Comparison of ENCODE assay signal across 17 cellular contexts in genomic region chr4:148061795-148062194, GRCh38.
A peak's percentile ranks its signal among the peaks of the same experiment; 100 is the strongest.
DNase-seq lines count a peak whose midpoint lies in the region; ATAC-seq and TF ChIP-seq lines count a peak whose summit lies in the region.
"Had no signal": no experiment of that assay in that cellular context is flagged by ENCODE, and none has a peak within 500 bp of the region (broad histone marks: within the 10 kb centered on the region; RNA-seq: fewer than 3 reads in every experiment).

No MANE protein-coding gene starts in this region.

- H3K27me3 ChIP-seq in endodermal cell (ENCODE audit: control insufficient read depth, insufficient read depth, low read length, poor library complexity, severe bottlenecking), result no peaks in the 10 kb centered on the region
- H3K27me3 ChIP-seq: thyroid gland had no signal

- peak overlapping the region; percentile 25 for H3K27ac Mint-ChIP-seq in activated naive CD8-positive, alpha-beta T cell
- H3K27ac Mint-ChIP-seq in activated naive CD8-positive, alpha-beta T cell treated with anti-CD3 and anti-CD28 coated beads, Interleukin-2, amount 50 U/mL, for 24 hours, result no peak overlapping the region
- peak overlapping the region; percentile 6 for H3K27ac Mint-ChIP-seq in endodermal cell
- H3K27ac Mint-ChIP-seq in type B pancreatic cell, result peak overlapping the region; percentile 90
- no peak overlapping the region for H3K27ac Mint-ChIP-seq in activated T-helper 1 cell treated with anti-CD3 and anti-CD28 coated beads, Interleukin-12 subunit alpha, Interleukin-12 subunit beta, Interleukin-2, Interleukin-4 antibody, amounts not matched to agents 30 ng/mL and 10 ng/mL and 1 ng/mL, durations not matched to agents 14 hours and 24 hours and 36 hours

- no peaks in the 10 kb centered on the region for H3K27me3 Mint-ChIP-seq in activated naive CD8-positive, alpha-beta T cell
- H3K27me3 Mint-ChIP-seq in activated naive CD8-positive, alpha-beta T cell treated with anti-CD3 and anti-CD28 coated beads, Interleukin-2, amount 50 U/mL, for 24 hours, result no peaks in the 10 kb centered on the region
- no peaks in the 10 kb centered on the region for H3K27me3 Mint-ChIP-seq in endodermal cell (ENCODE audit: insufficient read depth)
- no peaks in the 10 kb centered on the region for H3K27me3 Mint-ChIP-seq in type B pancreatic cell
- H3K27me3 Mint-ChIP-seq in activated T-helper 1 cell treated with anti-CD3 and anti-CD28 coated beads, Interleukin-12 subunit alpha, Interleukin-12 subunit beta, Interleukin-2, Interleukin-4 antibody, amounts not matched to agents 30 ng/mL and 10 ng/mL and 1 ng/mL, durations not matched to agents 14 hours and 24 hours and 36 hours (ENCODE audit: insufficient read depth), result no peaks in the 10 kb centered on the region

- no peak overlapping the region for H3K4me3 ChIP-seq in endodermal cell (ENCODE audit: low read length)
- H3K4me3 ChIP-seq: thyroid gland had no signal

- H3K36me3 Mint-ChIP-seq in activated naive CD8-positive, alpha-beta T cell, result peaks cover 25% of the 10 kb centered on the region
- peaks cover 4% of the 10 kb centered on the region for H3K36me3 Mint-ChIP-seq in activated naive CD8-positive, alpha-beta T cell treated with anti-CD3 and anti-CD28 coated beads, Interleukin-2, amount 50 U/mL, for 24 hours (ENCODE audit: low read depth)
- H3K36me3 Mint-ChIP-seq in endodermal cell (ENCODE audit: low read depth) (peaks cover 4% of the 10 kb centered on the region), type B pancreatic cell (peaks cover 20% of the 10 kb centered on the region)
- H3K36me3 Mint-ChIP-seq in activated T-helper 1 cell treated with anti-CD3 and anti-CD28 coated beads, Interleukin-12 subunit alpha, Interleukin-12 subunit beta, Interleukin-2, Interleukin-4 antibody, amounts not matched to agents 30 ng/mL and 10 ng/mL and 1 ng/mL, durations not matched to agents 14 hours and 24 hours and 36 hours (ENCODE audit: low read depth), result peaks cover 2% of the 10 kb centered on the region

- H3K4me1 ChIP-seq in endodermal cell (ENCODE audit: control insufficient read depth, insufficient read depth, low read length), result peaks cover 7% of the 10 kb centered on the region
- H3K4me1 ChIP-seq: thyroid gland had no signal

- no peak for DNase-seq in activated naive CD8-positive, alpha-beta T cell treated with anti-CD3 and anti-CD28 coated beads, Interleukin-2, amount 50 U/mL, for 24 hours
- peak; percentile 31 for DNase-seq in NCI-H2171 treated with DMSO at 0.1 percent for 48 hours (lab: John Stamatoyannopoulos, UW)
- peak; percentile 62 for DNase-seq in endodermal cell
- DNase-seq in type B pancreatic cell (ENCODE audit: extremely low spot score, unreplicated experiment), result no peak
- DNase-seq in central memory CD4-positive, alpha-beta T cell, result no peak
- no peak for DNase-seq in activated T-helper 1 cell treated with anti-CD3 and anti-CD28 coated beads, Interleukin-12 subunit alpha, Interleukin-12 subunit beta, Interleukin-2, Interleukin-4 antibody, amounts not matched to agents 30 ng/mL and 10 ng/mL and 1 ng/mL, durations not matched to agents 14 hours and 24 hours and 36 hours (ENCODE audit: low spot score)
- DNase-seq: activated CD4-positive, alpha-beta T cell treated with anti-CD3 and anti-CD28 coated beads for 4 hours; DMS79; effector CD8-positive, alpha-beta T cell; foreskin fibroblast; immature natural killer cell; MM.1S; NCI-H226; thyroid gland had no signal

- H3K27ac ChIP-seq in endodermal cell (ENCODE audit: low read depth, low read length), result no peak overlapping the region
- H3K27ac ChIP-seq: thyroid gland had no signal

- 75 to 94% methylated on average over 5 to 8 of the region's 8 CpGs for WGBS in endodermal cell (ENCODE audit: insufficient coverage in 1 of 2, insufficient read length in 1 of 2), 2 experiments

- no peak for ATAC-seq in activated naive CD8-positive, alpha-beta T cell treated with anti-CD3 and anti-CD28 coated beads, Interleukin-2, amount 50 U/mL, for 24 hours
- no peak for ATAC-seq in esophagus mucosa
- ATAC-seq: Panc1 had no signal

- no peaks in the 10 kb centered on the region for H3K9me3 ChIP-seq in endodermal cell (ENCODE audit: control insufficient read depth, low read length)
- H3K9me3 ChIP-seq: thyroid gland had no signal

- TF ChIP-seq CTCF in endodermal cell (conservative IDR thresholded peaks at IDR 0.05) (peak; percentile 52), type B pancreatic cell (conservative IDR thresholded peaks at IDR 0.05) (no peak)

- H3K36me3 ChIP-seq in endodermal cell (ENCODE audit: control insufficient read depth, insufficient read depth, low read length), result peaks cover 7% of the 10 kb centered on the region

- no peaks in the 10 kb centered on the region for H3K9me3 Mint-ChIP-seq in activated naive CD8-positive, alpha-beta T cell (ENCODE audit: low read depth)
- no peaks in the 10 kb centered on the region for H3K9me3 Mint-ChIP-seq in activated naive CD8-positive, alpha-beta T cell treated with anti-CD3 and anti-CD28 coated beads, Interleukin-2, amount 50 U/mL, for 24 hours
- H3K9me3 Mint-ChIP-seq in endodermal cell (no peaks in the 10 kb centered on the region), type B pancreatic cell (peaks cover 4% of the 10 kb centered on the region)
- no peaks in the 10 kb centered on the region for H3K9me3 Mint-ChIP-seq in activated T-helper 1 cell treated with anti-CD3 and anti-CD28 coated beads, Interleukin-12 subunit alpha, Interleukin-12 subunit beta, Interleukin-2, Interleukin-4 antibody, amounts not matched to agents 30 ng/mL and 10 ng/mL and 1 ng/mL, durations not matched to agents 14 hours and 24 hours and 36 hours
- H3K9me3 Mint-ChIP-seq: immature natural killer cell had no signal

- intact Hi-C loops in activated T-helper 1 cell treated with anti-CD3 and anti-CD28 coated beads, Interleukin-12 subunit alpha, Interleukin-12 subunit beta, Interleukin-2, Interleukin-4 antibody, amounts not matched to agents 30 ng/mL and 10 ng/mL and 1 ng/mL, durations not matched to agents 14 hours and 24 hours and 36 hours (cut with micrococcal nuclease), result loop anchor here (2.0 to 5.0 kb wide), 2 partner anchors 119 to 381 kb away; partner anchors contain the start of gene NR3C2

- H3K9ac ChIP-seq in endodermal cell (ENCODE audit: extremely low read depth, low read length, poor library complexity, severe bottlenecking), result no peak overlapping the region

- peaks cover 59% of the 10 kb centered on the region for H3K4me1 Mint-ChIP-seq in activated naive CD8-positive, alpha-beta T cell (ENCODE audit: low read depth)
- H3K4me1 Mint-ChIP-seq in activated naive CD8-positive, alpha-beta T cell treated with anti-CD3 and anti-CD28 coated beads, Interleukin-2, amount 50 U/mL, for 24 hours, result peaks cover 49% of the 10 kb centered on the region
- H3K4me1 Mint-ChIP-seq in endodermal cell (peaks cover 43% of the 10 kb centered on the region), type B pancreatic cell (ENCODE audit: unreplicated experiment) (peaks cover 43% of the 10 kb centered on the region)
- H3K4me1 Mint-ChIP-seq in activated T-helper 1 cell treated with anti-CD3 and anti-CD28 coated beads, Interleukin-12 subunit alpha, Interleukin-12 subunit beta, Interleukin-2, Interleukin-4 antibody, amounts not matched to agents 30 ng/mL and 10 ng/mL and 1 ng/mL, durations not matched to agents 14 hours and 24 hours and 36 hours (ENCODE audit: low read depth), result peaks cover 47% of the 10 kb centered on the region

- H3K4me3 Mint-ChIP-seq in activated naive CD8-positive, alpha-beta T cell, result peak overlapping the region; percentile 85
- no peak overlapping the region for H3K4me3 Mint-ChIP-seq in activated naive CD8-positive, alpha-beta T cell treated with anti-CD3 and anti-CD28 coated beads, Interleukin-2, amount 50 U/mL, for 24 hours
- no peak overlapping the region for H3K4me3 Mint-ChIP-seq in endodermal cell
- peak overlapping the region; percentile 16 for H3K4me3 Mint-ChIP-seq in type B pancreatic cell
- no peak overlapping the region for H3K4me3 Mint-ChIP-seq in activated T-helper 1 cell treated with anti-CD3 and anti-CD28 coated beads, Interleukin-12 subunit alpha, Interleukin-12 subunit beta, Interleukin-2, Interleukin-4 antibody, amounts not matched to agents 30 ng/mL and 10 ng/mL and 1 ng/mL, durations not matched to agents 14 hours and 24 hours and 36 hours

Comparison
In these comparisons a context has a peak if more than half of its experiments do, and no peak if none do; other contexts are left out.
1. H3K27ac Mint-ChIP-seq: peak in activated naive CD8-positive, alpha-beta T cell (single experiment), endodermal cell (single experiment) and type B pancreatic cell (single experiment); none in activated naive CD8-positive, alpha-beta T cell treated with anti-CD3 and anti-CD28 coated beads, Interleukin-2, amount 50 U/mL, for 24 hours (single experiment) and activated T-helper 1 cell treated with anti-CD3 and anti-CD28 coated beads, Interleukin-12 subunit alpha, Interleukin-12 subunit beta, Interleukin-2, Interleukin-4 antibody, amounts not matched to agents 30 ng/mL and 10 ng/mL and 1 ng/mL, durations not matched to agents 14 hours and 24 hours and 36 hours (single experiment).
2. H3K4me3 Mint-ChIP-seq: peak in activated naive CD8-positive, alpha-beta T cell (single experiment) and type B pancreatic cell (single experiment); none in activated naive CD8-positive, alpha-beta T cell treated with anti-CD3 and anti-CD28 coated beads, Interleukin-2, amount 50 U/mL, for 24 hours (single experiment), endodermal cell (single experiment) and activated T-helper 1 cell treated with anti-CD3 and anti-CD28 coated beads, Interleukin-12 subunit alpha, Interleukin-12 subunit beta, Interleukin-2, Interleukin-4 antibody, amounts not matched to agents 30 ng/mL and 10 ng/mL and 1 ng/mL, durations not matched to agents 14 hours and 24 hours and 36 hours (single experiment).
3. DNase-seq: peak in NCI-H2171 treated with DMSO at 0.1 percent for 48 hours (single experiment) and endodermal cell (single experiment); none in activated naive CD8-positive, alpha-beta T cell treated with anti-CD3 and anti-CD28 coated beads, Interleukin-2, amount 50 U/mL, for 24 hours (single experiment), type B pancreatic cell (single experiment), central memory CD4-positive, alpha-beta T cell (single experiment) and activated T-helper 1 cell treated with anti-CD3 and anti-CD28 coated beads, Interleukin-12 subunit alpha, Interleukin-12 subunit beta, Interleukin-2, Interleukin-4 antibody, amounts not matched to agents 30 ng/mL and 10 ng/mL and 1 ng/mL, durations not matched to agents 14 hours and 24 hours and 36 hours (single experiment).